In the genomic region with DNA sequence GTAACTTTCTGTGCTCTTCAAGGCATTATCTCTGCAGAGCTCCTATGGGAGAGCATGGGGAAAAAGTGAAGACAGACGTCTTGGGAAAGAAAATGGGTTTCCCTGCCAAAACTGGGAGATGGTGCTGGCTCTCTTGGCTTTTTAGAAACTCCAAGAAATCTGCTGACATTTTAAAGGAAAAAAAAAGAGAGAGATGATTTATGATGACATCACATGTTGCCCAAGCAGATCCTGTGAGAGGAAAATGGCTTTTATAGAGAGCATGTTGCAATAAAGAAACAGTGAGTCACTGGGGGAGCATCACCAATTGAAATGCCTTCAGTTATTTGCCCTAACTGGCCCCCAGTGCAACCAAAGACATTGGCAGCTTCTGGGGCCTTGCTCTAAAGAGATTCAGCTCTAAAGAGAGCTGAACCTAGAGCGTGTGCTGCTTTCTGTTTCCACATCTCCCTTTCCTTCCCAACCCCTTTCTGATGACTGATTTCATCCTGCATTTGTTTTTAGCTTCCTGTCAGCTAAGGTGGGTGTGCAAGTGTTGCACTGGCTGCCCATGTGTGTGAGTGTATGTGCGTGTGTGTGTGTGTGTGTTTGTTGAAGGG, we compare ENCODE assay signal across 11 cellular contexts. TPM values are rescaled to one million over a fixed set of nuclear protein-coding genes. Genes with fewer than 3 reads are reported as not detected.
DNase-seq lines count a peak whose midpoint lies in the region; ATAC-seq and TF ChIP-seq lines count a peak whose summit lies in the region.
"Had no signal": no experiment of that assay in that cellular context is flagged by ENCODE, and none has a peak within 500 bp of the region (broad histone marks: within the 10 kb centered on the region; RNA-seq: fewer than 3 reads in every experiment).

No MANE protein-coding gene starts in this region.

- CTCF ChIA-PET in HEK293 (lab: Yijun Ruan, JAX) = interaction anchor here (0.9 kb wide), 1 partner anchor 74 kb away, joined by 3 read pairs; no protein-coding TSS in a partner anchor

- POLR2A ChIA-PET in HEK293 (lab: Yijun Ruan, JAX) = no interaction called here

- H3K9me3 ChIP-seq in HEK293 (ENCODE audit: control insufficient read depth, insufficient read depth, low read depth, low read length) (no peaks in the 10 kb centered on the region), subcutaneous abdominal adipose tissue (ENCODE audit: control insufficient read depth in 5 of 5, low read length in 5 of 5) (no peaks in the 10 kb centered on the region)

- peak; percentile 93 for DNase-seq in SKM-1 treated with dmso at 0.1 percent for 144 hours (lab: John Stamatoyannopoulos, UW; ENCODE audit: unreplicated experiment)
- peak; percentile 31 for DNase-seq in glomerular endothelial cell (ENCODE audit: extremely low read depth, low read depth, low spot score)
- DNase-seq in activated CD8-positive, alpha-beta memory T cell treated with anti-CD3 and anti-CD28 coated beads, Interleukin-2, amount 50 U/mL, for 48 hours = no peak
- DNase-seq in retina = no peak
- DNase-seq: activated B cell treated with CpG ODN at 0.5 μM for 24 hours; stimulated activated CD4-positive, alpha-beta T cell treated with anti-CD3 and anti-CD28 coated beads, Interleukin-2, amount 100 ng/mL, for 48 hours had no signal

- H3K4me3 ChIP-seq in HEK293 (ENCODE audit: low read depth, low read length) = no peak overlapping the region
- peak overlapping the region in 1 of 5 donors; percentile 6 for H3K4me3 ChIP-seq in subcutaneous abdominal adipose tissue (ENCODE audit: low read depth in 1 of 5, low read length in 5 of 5)

- H3K36me3 ChIP-seq in HEK293 (ENCODE audit: control insufficient read depth in 2 of 2, insufficient read depth in 1 of 2, low read length in 2 of 2) = no peaks in the 10 kb centered on the region
- peaks cover 0 to 4% (median 2%) of the 10 kb centered on the region in 5 donors for H3K36me3 ChIP-seq in subcutaneous abdominal adipose tissue (ENCODE audit: control insufficient read depth in 5 of 5, insufficient read depth in 5 of 5, low read length in 5 of 5)

- H3K27me3 ChIP-seq in subcutaneous abdominal adipose tissue (ENCODE audit: control insufficient read depth in 5 of 5, insufficient read depth in 4 of 5, low read length in 5 of 5) = no peaks in the 10 kb centered on the region

- ATAC-seq in HG03469 (IDR thresholded peaks at IDR 0.05; ENCODE audit: unreplicated experiment) (no peak), HG03097 (IDR thresholded peaks at IDR 0.05; ENCODE audit: low FRiP score, unreplicated experiment) (no peak)

- no peak for TF ChIP-seq CTCF in HEK293 (tag by site-specific recombination; IDR thresholded peaks at IDR 0.05)

- H3K4me1 ChIP-seq in HEK293 (ENCODE audit: control insufficient read depth, insufficient read depth, low read length) (no peaks in the 10 kb centered on the region; the same call in 1 of the 2 replicates), subcutaneous abdominal adipose tissue (ENCODE audit: control insufficient read depth in 5 of 5, insufficient read depth in 5 of 5, low read length in 5 of 5) (peaks cover 9 to 42% (median 32%) of the 10 kb centered on the region in 5 donors)

- no peak overlapping the region for H3K9ac ChIP-seq in subcutaneous abdominal adipose tissue (ENCODE audit: low read length in 5 of 5)
- H3K9ac ChIP-seq: KMS-11 had no signal

- no peak overlapping the region for H3K27ac ChIP-seq in HEK293 (ENCODE audit: extremely low read depth, low read depth, low read length)
- H3K27ac ChIP-seq in subcutaneous abdominal adipose tissue (ENCODE audit: low read depth, low read length) = peak overlapping the region; percentile 71
- H3K27ac ChIP-seq: KMS-11 had no signal

TF ChIP-seq in HEK293, 187 proteins besides CTCF, POLR2A, EP300 and RAD21 (continues in another document):
- TF ChIP-seq FEZF1 (tag by site-specific recombination; IDR thresholded peaks at IDR 0.05) = peak; percentile 50; the same call in 1 of the 2 replicates
- peak; percentile 63; the same call in 1 of the 2 replicates for TF ChIP-seq ZNF785 (tag by site-specific recombination; IDR thresholded peaks at IDR 0.05)
- TF ChIP-seq, protein P1, sequence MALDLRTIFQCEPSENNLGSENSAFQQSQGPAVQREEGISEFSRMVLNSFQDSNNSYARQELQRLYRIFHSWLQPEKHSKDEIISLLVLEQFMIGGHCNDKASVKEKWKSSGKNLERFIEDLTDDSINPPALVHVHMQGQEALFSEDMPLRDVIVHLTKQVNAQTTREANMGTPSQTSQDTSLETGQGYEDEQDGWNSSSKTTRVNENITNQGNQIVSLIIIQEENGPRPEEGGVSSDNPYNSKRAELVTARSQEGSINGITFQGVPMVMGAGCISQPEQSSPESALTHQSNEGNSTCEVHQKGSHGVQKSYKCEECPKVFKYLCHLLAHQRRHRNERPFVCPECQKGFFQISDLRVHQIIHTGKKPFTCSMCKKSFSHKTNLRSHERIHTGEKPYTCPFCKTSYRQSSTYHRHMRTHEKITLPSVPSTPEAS (tag by site-specific recombination; IDR thresholded peaks at IDR 0.05) = peak; percentile 42; the same call in 1 of the 2 replicates
- TF ChIP-seq GLIS1 (tag by site-specific recombination; IDR thresholded peaks at IDR 0.05) = 0 out of 2 replicates have a peak, but pooled peaks have one; percentile 12
- TF ChIP-seq ZNF791 (tag by site-specific recombination; IDR thresholded peaks at IDR 0.05) = no peak
- TF ChIP-seq ZNF114 (tag by site-specific recombination; IDR thresholded peaks at IDR 0.05) = no peak
- TF ChIP-seq ZNF184 (tag by site-specific recombination; IDR thresholded peaks at IDR 0.05) = peak; percentile 51; the same call in 1 of the 2 replicates
- TF ChIP-seq, protein P2, sequence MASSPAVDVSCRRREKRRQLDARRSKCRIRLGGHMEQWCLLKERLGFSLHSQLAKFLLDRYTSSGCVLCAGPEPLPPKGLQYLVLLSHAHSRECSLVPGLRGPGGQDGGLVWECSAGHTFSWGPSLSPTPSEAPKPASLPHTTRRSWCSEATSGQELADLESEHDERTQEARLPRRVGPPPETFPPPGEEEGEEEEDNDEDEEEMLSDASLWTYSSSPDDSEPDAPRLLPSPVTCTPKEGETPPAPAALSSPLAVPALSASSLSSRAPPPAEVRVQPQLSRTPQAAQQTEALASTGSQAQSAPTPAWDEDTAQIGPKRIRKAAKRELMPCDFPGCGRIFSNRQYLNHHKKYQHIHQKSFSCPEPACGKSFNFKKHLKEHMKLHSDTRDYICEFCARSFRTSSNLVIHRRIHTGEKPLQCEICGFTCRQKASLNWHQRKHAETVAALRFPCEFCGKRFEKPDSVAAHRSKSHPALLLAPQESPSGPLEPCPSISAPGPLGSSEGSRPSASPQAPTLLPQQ (tag by site-specific recombination; IDR thresholded peaks at IDR 0.05) = peak; percentile 65
- TF ChIP-seq ZBTB20 (tag by site-specific recombination; IDR thresholded peaks at IDR 0.05) = 0 out of 2 replicates have a peak, but pooled peaks have one; percentile 40
- TF ChIP-seq ZFP69B (tag by site-specific recombination; IDR thresholded peaks at IDR 0.05) = peak; percentile 67
- TF ChIP-seq, protein P3, sequence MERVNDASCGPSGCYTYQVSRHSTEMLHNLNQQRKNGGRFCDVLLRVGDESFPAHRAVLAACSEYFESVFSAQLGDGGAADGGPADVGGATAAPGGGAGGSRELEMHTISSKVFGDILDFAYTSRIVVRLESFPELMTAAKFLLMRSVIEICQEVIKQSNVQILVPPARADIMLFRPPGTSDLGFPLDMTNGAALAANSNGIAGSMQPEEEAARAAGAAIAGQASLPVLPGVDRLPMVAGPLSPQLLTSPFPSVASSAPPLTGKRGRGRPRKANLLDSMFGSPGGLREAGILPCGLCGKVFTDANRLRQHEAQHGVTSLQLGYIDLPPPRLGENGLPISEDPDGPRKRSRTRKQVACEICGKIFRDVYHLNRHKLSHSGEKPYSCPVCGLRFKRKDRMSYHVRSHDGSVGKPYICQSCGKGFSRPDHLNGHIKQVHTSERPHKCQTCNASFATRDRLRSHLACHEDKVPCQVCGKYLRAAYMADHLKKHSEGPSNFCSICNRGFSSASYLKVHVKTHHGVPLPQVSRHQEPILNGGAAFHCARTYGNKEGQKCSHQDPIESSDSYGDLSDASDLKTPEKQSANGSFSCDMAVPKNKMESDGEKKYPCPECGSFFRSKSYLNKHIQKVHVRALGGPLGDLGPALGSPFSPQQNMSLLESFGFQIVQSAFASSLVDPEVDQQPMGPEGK (tag by site-specific recombination; IDR thresholded peaks at IDR 0.05) = peak; percentile 51; the same call in 1 of the 2 replicates
- TF ChIP-seq, protein P4, sequence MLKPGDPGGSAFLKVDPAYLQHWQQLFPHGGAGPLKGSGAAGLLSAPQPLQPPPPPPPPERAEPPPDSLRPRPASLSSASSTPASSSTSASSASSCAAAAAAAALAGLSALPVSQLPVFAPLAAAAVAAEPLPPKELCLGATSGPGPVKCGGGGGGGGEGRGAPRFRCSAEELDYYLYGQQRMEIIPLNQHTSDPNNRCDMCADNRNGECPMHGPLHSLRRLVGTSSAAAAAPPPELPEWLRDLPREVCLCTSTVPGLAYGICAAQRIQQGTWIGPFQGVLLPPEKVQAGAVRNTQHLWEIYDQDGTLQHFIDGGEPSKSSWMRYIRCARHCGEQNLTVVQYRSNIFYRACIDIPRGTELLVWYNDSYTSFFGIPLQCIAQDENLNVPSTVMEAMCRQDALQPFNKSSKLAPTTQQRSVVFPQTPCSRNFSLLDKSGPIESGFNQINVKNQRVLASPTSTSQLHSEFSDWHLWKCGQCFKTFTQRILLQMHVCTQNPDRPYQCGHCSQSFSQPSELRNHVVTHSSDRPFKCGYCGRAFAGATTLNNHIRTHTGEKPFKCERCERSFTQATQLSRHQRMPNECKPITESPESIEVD (tag by site-specific recombination; IDR thresholded peaks at IDR 0.05) = peak; percentile 77
- TF ChIP-seq IKZF3 (tag by site-specific recombination; IDR thresholded peaks at IDR 0.05) = 0 out of 2 replicates have a peak, but pooled peaks have one; percentile 38
- 0 out of 2 replicates have a peak, but pooled peaks have one; percentile 8 for TF ChIP-seq YY2 (tag by site-specific recombination; IDR thresholded peaks at IDR 0.05)
- peak; percentile 66 for TF ChIP-seq SP7 (tag by site-specific recombination; IDR thresholded peaks at IDR 0.05)
- TF ChIP-seq, protein P5, sequence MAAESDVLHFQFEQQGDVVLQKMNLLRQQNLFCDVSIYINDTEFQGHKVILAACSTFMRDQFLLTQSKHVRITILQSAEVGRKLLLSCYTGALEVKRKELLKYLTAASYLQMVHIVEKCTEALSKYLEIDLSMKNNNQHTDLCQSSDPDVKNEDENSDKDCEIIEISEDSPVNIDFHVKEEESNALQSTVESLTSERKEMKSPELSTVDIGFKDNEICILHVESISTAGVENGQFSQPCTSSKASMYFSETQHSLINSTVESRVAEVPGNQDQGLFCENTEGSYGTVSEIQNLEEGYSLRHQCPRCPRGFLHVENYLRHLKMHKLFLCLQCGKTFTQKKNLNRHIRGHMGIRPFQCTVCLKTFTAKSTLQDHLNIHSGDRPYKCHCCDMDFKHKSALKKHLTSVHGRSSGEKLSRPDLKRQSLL (tag by site-specific recombination; IDR thresholded peaks at IDR 0.05) = no peak
- TF ChIP-seq ZNF548 (tag by site-specific recombination; IDR thresholded peaks at IDR 0.05) = 0 out of 2 replicates have a peak, but pooled peaks have one; percentile 58
- peak; percentile 63 for TF ChIP-seq ZFHX2 (tag by site-specific recombination; conservative IDR thresholded peaks at IDR 0.05)

RNA-seq across cellular contexts. Expression of a gene that starts 37.7 kb away (rescaled TPM):
- total RNA-seq in glomerular endothelial cell = 19.8 and 25.7 TPM in 2 replicates
- total RNA-seq: activated B cell treated with CpG ODN at 0.5 μM for 24 hours had no signal

Comparison
In these comparisons a context has a peak if more than half of its experiments do, and no peak if none do; other contexts are left out.
1. DNase-seq: peak in SKM-1 treated with dmso at 0.1 percent for 144 hours (single experiment) and glomerular endothelial cell (single experiment); none in activated CD8-positive, alpha-beta memory T cell treated with anti-CD3 and anti-CD28 coated beads, Interleukin-2, amount 50 U/mL, for 48 hours (single experiment) and retina (single experiment).